In the genomic region with DNA sequence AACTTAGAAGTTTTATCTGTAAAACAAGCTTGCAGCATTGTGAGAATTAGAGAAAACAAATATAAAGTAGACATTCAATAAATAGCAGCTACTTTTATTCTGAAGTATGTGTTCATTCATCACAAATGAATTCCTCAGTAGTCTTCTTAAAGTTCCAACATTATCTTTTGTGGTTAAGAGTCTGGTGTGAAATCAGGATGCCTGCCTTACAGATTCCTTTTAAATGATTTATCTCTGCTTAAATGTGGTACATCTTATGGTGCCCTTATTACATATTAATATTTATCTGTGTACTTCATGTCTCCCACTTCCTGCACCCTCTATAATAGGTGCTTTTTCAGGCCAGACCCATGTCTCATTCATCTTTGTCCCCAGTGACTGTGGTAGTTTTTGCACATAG, we compare ENCODE assay signal across 23 cellular contexts.
"Had no signal": no experiment of that assay in that cellular context is flagged by ENCODE, and none has a peak within 500 bp of the region (broad histone marks: within the 10 kb centered on the region; RNA-seq: fewer than 3 reads in every experiment).

No MANE protein-coding gene starts in this region.

- H3K36me3 ChIP-seq: adrenal gland, cardiac muscle cell, ovary, prostate gland, right atrium auricular region, thyroid gland, upper lobe of right lung had no signal

- H3K27me3 ChIP-seq: adrenal gland, cardiac muscle cell, right atrium auricular region, thyroid gland, upper lobe of right lung had no signal

- H3K4me3 ChIP-seq: adrenal gland, cardiac muscle cell, ovary, prostate gland, right atrium auricular region, thyroid gland, upper lobe of right lung had no signal

- H3K27ac ChIP-seq: adrenal gland, cardiac muscle cell, ovary, prostate gland, right atrium auricular region, thyroid gland, upper lobe of right lung had no signal

- DNase-seq: activated B cell treated with CpG ODN at 0.5 μM for 24 hours; activated CD4-positive, alpha-beta T cell treated with anti-CD3 and anti-CD28 coated beads for 36 hours; activated CD4-positive, alpha-beta T cell treated with anti-CD3 and anti-CD28 coated beads, Interleukin-2, amount 50 U/mL, for 4 hours; activated CD8-positive, alpha-beta memory T cell treated with anti-CD3 and anti-CD28 coated beads for 24 hours; activated CD8-positive, alpha-beta memory T cell treated with anti-CD3 and anti-CD28 coated beads, Interleukin-2, amount 50 U/mL, for 4 hours; activated naive CD4-positive, alpha-beta T cell; activated T-cell treated with anti-CD3 and anti-CD28 coated beads, Interleukin-2, amount 50 U/mL, for 4 hours; adrenal gland; effector memory CD4-positive, alpha-beta T cell; glutamatergic neuron; hippocampal formation; left colon; mesendoderm; naive thymus-derived CD4-positive, alpha-beta T cell; ovary; stimulated activated CD4-positive, alpha-beta T cell treated with anti-CD3 and anti-CD28 coated beads, Interleukin-12 subunit alpha, Interleukin-12 subunit beta, amount 100 ng/mL, for 4 hours; substantia nigra; T1000; thyroid gland; upper lobe of right lung had no signal
